Comparison of ENCODE assay signal across 1 cellular context in genomic region chr7:150830957-150831356, GRCh38.
TF ChIP-seq lines count a peak whose summit lies in the region.

No MANE protein-coding gene starts in this region.

TF ChIP-seq in WTC11, 78 proteins besides CTCF, POLR2A, EP300 and RAD21 (continued from another document):
- no peak for TF ChIP-seq ZMAT4 (CRISPR knock-in tag; IDR thresholded peaks at IDR 0.05)
- no peak for TF ChIP-seq E2F4 (CRISPR knock-in tag; IDR thresholded peaks at IDR 0.05; ENCODE audit: borderline replicate concordance, low read depth)
- TF ChIP-seq FOXP4 (CRISPR knock-in tag; IDR thresholded peaks at IDR 0.05), result no peak
TF ChIP-seq in WTC11: peak in this region for 0.
